Comparison of ENCODE assay signal across 17 cellular contexts in the genomic region with DNA sequence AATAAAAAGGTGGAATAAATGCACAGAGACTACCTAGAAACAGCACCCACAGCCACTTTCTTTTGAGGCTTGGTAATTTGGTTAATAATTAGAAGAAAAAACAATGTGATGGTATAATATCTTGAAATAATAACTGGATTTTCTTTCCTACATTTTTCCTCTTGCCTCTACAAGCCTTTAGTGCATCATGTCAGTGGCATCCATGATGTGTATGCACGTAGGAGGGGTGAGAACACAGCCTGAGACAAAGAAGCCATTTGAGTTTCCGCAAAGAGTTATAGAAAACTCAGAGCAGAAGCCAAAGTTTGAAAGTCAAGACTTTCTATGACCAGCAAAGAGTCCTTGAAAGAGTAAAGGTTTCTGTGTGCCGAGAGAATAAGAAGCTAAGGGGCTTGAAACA.
"Had no signal": no experiment of that assay in that cellular context is flagged by ENCODE, and none has a peak within 500 bp of the region (broad histone marks: within the 10 kb centered on the region; RNA-seq: fewer than 3 reads in every experiment).

No MANE protein-coding gene starts in this region.

- H3K27ac ChIP-seq: hepatocyte, neutrophil, sigmoid colon, tibial artery, upper lobe of left lung, uterus had no signal

- H3K4me3 ChIP-seq: hepatocyte, lung, sigmoid colon, tibial artery, upper lobe of left lung, uterus had no signal

- H3K9me3 ChIP-seq: neutrophil, sigmoid colon, tibial artery, upper lobe of left lung, uterus had no signal

- H3K4me2 ChIP-seq: hepatocyte had no signal

- H3K36me3 ChIP-seq: neutrophil, sigmoid colon, tibial artery, upper lobe of left lung, uterus had no signal

- DNase-seq: effector memory CD8-positive, alpha-beta T cell; erythroblast; foreskin melanocyte; head of caudate nucleus; left colon; left ventricle myocardium superior; naive thymus-derived CD8-positive, alpha-beta T cell; posterior cingulate gyrus; sigmoid colon; small intestine; stimulated activated CD4-positive, alpha-beta T cell treated with anti-CD3 and anti-CD28 coated beads, Interleukin-2, amount 100 ng/mL, for 48 hours; tibial artery; upper lobe of left lung; uterus had no signal

- H3K4me1 ChIP-seq: sigmoid colon, tibial artery, upper lobe of left lung, uterus had no signal

- ATAC-seq: effector memory CD8-positive, alpha-beta T cell; left colon; left ventricle myocardium superior; naive thymus-derived CD8-positive, alpha-beta T cell had no signal

- H3K79me2 ChIP-seq: hepatocyte had no signal

- H3K27me3 ChIP-seq: hepatocyte, neutrophil, sigmoid colon, tibial artery, upper lobe of left lung had no signal

- H2AFZ ChIP-seq: hepatocyte had no signal
